ENCODE assay signal across 8 cellular contexts in genomic region chr1:11681071-11681771, GRCh38. TPM values are rescaled to one million over a fixed set of nuclear protein-coding genes. Genes with fewer than 3 reads are reported as not detected.
DNase-seq lines count a peak whose midpoint lies in the region; ATAC-seq and TF ChIP-seq lines count a peak whose summit lies in the region.

TSS of gene MAD2L2 (minus strand) at chr1:11681148. CDS start at chr1:11680601, 547 bp downstream.

- peak within 1 kb of the TSS; percentile 95 for H3K4me3 ChIP-seq in Jurkat, Clone E6-1 (ENCODE audit: low read length)
- H3K4me3 ChIP-seq in foreskin fibroblast (ENCODE audit: low read depth in 1 of 2, low read length in 2 of 2) (peak within 1 kb of the TSS; percentile 83 to 98), neural progenitor cell (peak within 1 kb of the TSS; percentile 79), stomach (peak within 1 kb of the TSS; percentile 76 to 94 (median 92))

- peak; percentile 61 for DNase-seq in DMS53 treated with DMSO at 0.1 percent for 48 hours (lab: John Stamatoyannopoulos, UW; ENCODE audit: unreplicated experiment)
- DNase-seq in Jurkat, Clone E6-1 (ENCODE audit: low read depth, low spot score) = peak; percentile 95
- DNase-seq in SHP77 treated with DMSO at 0.1 percent for 48 hours (lab: John Stamatoyannopoulos, UW) = peak; percentile 53
- DNase-seq in activated gamma-delta T cell (lab: John Stamatoyannopoulos, UW) = peak; percentile 85
- DNase-seq in foreskin fibroblast = peak; percentile 84 to 95
- DNase-seq in neural progenitor cell (ENCODE audit: low spot score) = peak; percentile 90
- DNase-seq in stomach = peak; percentile 86

- peaks cover 10% of the 10 kb centered on the region for H3K27me3 Mint-ChIP-seq in neural progenitor cell (ENCODE audit: insufficient read depth, low read depth)

- TF ChIP-seq CTCF in foreskin fibroblast (IDR thresholded peaks at IDR 0.05; ENCODE audit: low read depth, low read length) (no peak), neural progenitor cell (IDR thresholded peaks at IDR 0.05) (no peak), stomach (IDR thresholded peaks at IDR 0.05) (no peak)

- H3K4me2 ChIP-seq in neural progenitor cell = peak within 1 kb of the TSS; percentile 81

- no peak for TF ChIP-seq POLR2A in stomach (IDR thresholded peaks at IDR 0.05)

- H4K20me1 ChIP-seq in neural progenitor cell (ENCODE audit: low read depth) = peaks cover 76% of the 10 kb centered on the region

- no peaks in the 10 kb centered on the region for H3K9me3 Mint-ChIP-seq in neural progenitor cell

- H3K9ac ChIP-seq in neural progenitor cell = peak within 1 kb of the TSS; percentile 56

- H2AFZ ChIP-seq in neural progenitor cell (replicated peaks) = peak within 1 kb of the TSS; percentile 78

- H3K9me3 ChIP-seq in neural progenitor cell (ENCODE audit: low read depth) (no peaks in the 10 kb centered on the region), stomach (no peaks in the 10 kb centered on the region)

- H3K36me3 ChIP-seq in neural progenitor cell (no peaks in the 10 kb centered on the region), stomach (peaks cover 13 to 15% (median 15%) of the 10 kb centered on the region in 4 donors)

- H3K4me1 ChIP-seq in neural progenitor cell = peaks cover 17% of the 10 kb centered on the region
- peaks cover 5 to 33% (median 21%) of the 10 kb centered on the region in 4 donors for H3K4me1 ChIP-seq in stomach

- no peak for TF ChIP-seq EP300 in stomach (IDR thresholded peaks at IDR 0.05)

- H3F3A ChIP-seq in neural progenitor cell (ENCODE audit: low read depth) = peaks cover 53% of the 10 kb centered on the region

- peak within 1 kb of the TSS; percentile 78 for H3K27ac Mint-ChIP-seq in neural progenitor cell

- WGBS in stomach, 5 donors = 0 to 3% (median 0%) methylated on average over 28 to 71 of the region's 71 CpGs

- peaks cover 50% of the 10 kb centered on the region for H3K79me2 ChIP-seq in neural progenitor cell (ENCODE audit: low read depth)

- intact Hi-C loops in stomach (cut with DNase I; ENCODE audit: low total_unique reads) = no loop called here

- peak within 1 kb of the TSS; percentile 18 for H3K27ac ChIP-seq in neural progenitor cell
- peak within 1 kb of the TSS; percentile 78 to 92 (median 90) for H3K27ac ChIP-seq in stomach

- H3K4me3 Mint-ChIP-seq in neural progenitor cell = peak within 1 kb of the TSS; percentile 93

- no peaks in the 10 kb centered on the region for H3K27me3 ChIP-seq in neural progenitor cell
- peaks cover 0 to 9% (median 0%) of the 10 kb centered on the region in 3 donors for H3K27me3 ChIP-seq in stomach

- H3K36me3 Mint-ChIP-seq in neural progenitor cell = peaks cover 3% of the 10 kb centered on the region

- peak; percentile 79 for ATAC-seq in GM21529 (IDR thresholded peaks at IDR 0.05; ENCODE audit: unreplicated experiment)

- peaks cover 23% of the 10 kb centered on the region for H3K4me1 Mint-ChIP-seq in neural progenitor cell

RNA-seq across cellular contexts. Expression of gene MAD2L2, which starts in this region (rescaled TPM):
- 178 TPM for polyA plus RNA-seq in Jurkat, Clone E6-1 (2012; ENCODE audit: insufficient read depth, insufficient read length)
- total RNA-seq in neural progenitor cell (ENCODE audit: low replicate concordance) (108 and 164 TPM in 2 replicates), stomach (10 to 100 TPM in 3 of 5 donors, 1 to 10 TPM in 2; 7.2 to 23.9 (median 14.3) TPM)
- 10 to 100 TPM; 45.6 to 54.4 (median 47.3) TPM for polyA plus RNA-seq in stomach

Comparison
In these comparisons a context has a peak if more than half of its experiments do, and no peak if none do; other contexts are left out.
1. Peak in every context shown above with its lines: DNase-seq, ATAC-seq, H3K4me3 ChIP-seq and H3K27ac ChIP-seq.